ENCODE assay signal across 22 cellular contexts in the genomic region with DNA sequence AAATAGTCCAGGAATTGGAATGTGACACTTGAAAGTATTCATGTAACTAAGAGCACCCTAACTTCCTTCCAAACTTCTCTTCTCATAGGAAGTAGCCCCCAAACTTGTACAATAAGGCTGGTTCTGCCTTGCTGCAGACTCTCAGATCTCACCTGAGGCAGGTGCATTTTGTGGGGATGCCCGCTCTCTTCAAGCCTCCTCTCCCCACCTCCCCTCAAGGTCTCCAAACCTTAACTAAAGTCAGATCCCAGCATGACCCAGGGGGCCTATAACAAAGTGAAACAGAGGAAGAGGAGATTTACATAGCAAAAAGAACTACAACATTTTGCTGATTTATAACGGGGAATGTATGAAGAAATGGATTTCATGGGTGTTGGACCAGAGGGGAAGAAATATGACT. TPM values are rescaled to one million over a fixed set of nuclear protein-coding genes. Genes with fewer than 3 reads are reported as not detected.
"Had no signal": no experiment of that assay in that cellular context is flagged by ENCODE, and none has a peak within 500 bp of the region (broad histone marks: within the 10 kb centered on the region; RNA-seq: fewer than 3 reads in every experiment).

No MANE protein-coding gene starts in this region.

- H3K4me3 Mint-ChIP-seq: endodermal cell; stimulated activated memory B cell treated with anti-CD40 and anti-IgM and Interleukin-4, amounts not matched to agents 10 μg/mL and 1 μg/mL and 100 μg/mL, for 72 hours; type B pancreatic cell had no signal

- H3K4me1 ChIP-seq: esophagus squamous epithelium, gastrocnemius medialis, left ventricle myocardium inferior, sigmoid colon, vagina had no signal

- H3K4me1 Mint-ChIP-seq: stimulated activated memory B cell treated with anti-CD40 and anti-IgM and Interleukin-4, amounts not matched to agents 10 μg/mL and 1 μg/mL and 100 μg/mL, for 72 hours had no signal

- ATAC-seq: activated naive CD4-positive, alpha-beta T cell treated with anti-CD3 and anti-CD28 coated beads, Interleukin-2, amount 50 U/mL, for 72 hours; gastrocnemius medialis; naive thymus-derived CD4-positive, alpha-beta T cell; stimulated activated memory B cell treated with anti-CD40 and anti-IgM and Interleukin-4, amounts not matched to agents 10 μg/mL and 1 μg/mL and 100 μg/mL, for 72 hours had no signal

- H3K27me3 Mint-ChIP-seq: progenitor cell of endocrine pancreas; stimulated activated memory B cell treated with anti-CD40 and anti-IgM and Interleukin-4, amounts not matched to agents 10 μg/mL and 1 μg/mL and 100 μg/mL, for 72 hours; type B pancreatic cell had no signal

- H3K36me3 ChIP-seq: cardiac muscle cell, esophagus squamous epithelium, gastrocnemius medialis, left ventricle myocardium inferior, sigmoid colon, thoracic aorta, vagina had no signal

- H3K4me2 ChIP-seq: smooth muscle cell had no signal

- H3K36me3 Mint-ChIP-seq: activated naive CD4-positive, alpha-beta T cell treated with anti-CD3 and anti-CD28 coated beads, Interleukin-2, amount 50 U/mL, for 72 hours; stimulated activated memory B cell treated with anti-CD40 and anti-IgM and Interleukin-4, amounts not matched to agents 10 μg/mL and 1 μg/mL and 100 μg/mL, for 72 hours; type B pancreatic cell had no signal

- H3K27ac ChIP-seq: cardiac muscle cell, esophagus squamous epithelium, gastrocnemius medialis, left ventricle myocardium inferior, sigmoid colon, thoracic aorta, vagina, VCaP had no signal

- H3K27ac Mint-ChIP-seq: progenitor cell of endocrine pancreas; stimulated activated memory B cell treated with anti-CD40 and anti-IgM and Interleukin-4, amounts not matched to agents 10 μg/mL and 1 μg/mL and 100 μg/mL, for 72 hours; type B pancreatic cell had no signal

- H3K27me3 ChIP-seq: cardiac muscle cell, esophagus squamous epithelium, gastrocnemius medialis, sigmoid colon, vagina had no signal

- H3K9me3 ChIP-seq: esophagus squamous epithelium, gastrocnemius medialis, left ventricle myocardium inferior, sigmoid colon, thoracic aorta, vagina had no signal

- DNase-seq: activated CD4-positive, CD25-positive, alpha-beta regulatory T cell treated with anti-CD3 and anti-CD28 coated beads, Interleukin-2, amount 50 U/mL, for 72 hours; activated gamma-delta T cell; activated T-cell treated with anti-CD3 and anti-CD28 coated beads, Interleukin-2, amount 50 U/mL, for 48 hours; cortex of kidney; endodermal cell; esophagus squamous epithelium; gastrocnemius medialis; hippocampal formation; left ventricle myocardium inferior; naive thymus-derived CD4-positive, alpha-beta T cell; retina; sigmoid colon; stimulated activated CD4-positive, alpha-beta T cell treated with anti-CD3 and anti-CD28 coated beads, Interleukin-15, amount 100 ng/mL, for 24 hours had no signal

- H3K9me3 Mint-ChIP-seq: endodermal cell; stimulated activated memory B cell treated with anti-CD40 and anti-IgM and Interleukin-4, amounts not matched to agents 10 μg/mL and 1 μg/mL and 100 μg/mL, for 72 hours; type B pancreatic cell had no signal

- H3K4me3 ChIP-seq: cardiac muscle cell, esophagus squamous epithelium, gastrocnemius medialis, left ventricle myocardium inferior, sigmoid colon, smooth muscle cell, thoracic aorta, vagina had no signal

RNA-seq across cellular contexts. Expression of a gene that starts 23.6 kb away (rescaled TPM):
- total RNA-seq: activated naive CD4-positive, alpha-beta T cell treated with anti-CD3 and anti-CD28 coated beads, Interleukin-2, amount 50 U/mL, for 72 hours had no signal
- polyA plus RNA-seq: cardiac muscle cell; naive thymus-derived CD4-positive, alpha-beta T cell; sigmoid colon had no signal
